Comparison of ENCODE assay signal across 10 cellular contexts in the genomic region with DNA sequence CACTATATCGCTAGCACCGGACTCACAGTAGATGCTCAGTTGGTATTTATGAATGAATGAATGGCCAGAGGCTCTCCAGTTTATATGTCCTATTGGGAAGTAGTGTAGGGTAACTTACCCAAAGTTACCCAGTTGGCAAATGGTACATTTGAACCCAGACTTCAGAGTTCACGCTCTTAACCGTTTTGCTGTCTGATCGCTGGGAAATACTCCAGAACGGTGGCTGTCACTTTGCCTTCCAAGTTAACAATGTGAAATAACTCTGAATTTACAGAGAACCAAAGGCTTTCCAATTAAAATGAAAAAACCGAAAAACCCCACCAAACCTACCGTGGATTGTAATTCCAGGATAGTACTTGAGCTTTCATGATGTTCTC. TPM values are rescaled to one million over a fixed set of nuclear protein-coding genes. Genes with fewer than 3 reads are reported as not detected.
DNase-seq lines count a peak whose midpoint lies in the region; ATAC-seq, FAIRE-seq and TF ChIP-seq lines count a peak whose summit lies in the region.
"Had no signal": no experiment of that assay in that cellular context is flagged by ENCODE, and none has a peak within 500 bp of the region (broad histone marks: within the 10 kb centered on the region; RNA-seq: fewer than 3 reads in every experiment).

No MANE protein-coding gene starts in this region.

- H3K9ac ChIP-seq in SK-N-SH (no peak overlapping the region), OCI-LY1 (ENCODE audit: low read length) (peak overlapping the region; percentile 92), endothelial cell of umbilical vein (replicated peaks; ENCODE audit: extremely low read depth, insufficient read depth, low read length) (no peak overlapping the region)

- POLR2A ChIA-PET in SK-N-SH (lab: Yijun Ruan, JAX) (no interaction called here), endothelial cell of umbilical vein (lab: Charles Lee) (no interaction called here)

- TF ChIP-seq RAD21 in SK-N-SH (IDR thresholded peaks at IDR 0.05; ENCODE audit: low read length) = no peak

- no peak for FAIRE-seq in endothelial cell of umbilical vein (lab: Jason Lieb, UNC)
- FAIRE-seq: colon had no signal

- no peak for TF ChIP-seq POLR2A in endothelial cell of umbilical vein (IDR thresholded peaks at IDR 0.05; ENCODE audit: low read depth, low read length)
- TF ChIP-seq POLR2A in gastrocnemius medialis (IDR thresholded peaks at IDR 0.05) = no peak

- H3F3A ChIP-seq in SK-N-SH (replicated peaks; ENCODE audit: insufficient read depth) = peaks cover 19% of the 10 kb centered on the region
- no peaks in the 10 kb centered on the region for H3F3A ChIP-seq in OCI-LY1 (ENCODE audit: insufficient read depth, low read length)

- BruUV-seq in endothelial cell of umbilical vein (replicated peaks; lab: Mats Ljungman, UMichigan) = TSS peak; percentile 33

- ATAC-seq in SK-N-SH treated with all-trans-retinoic acid at 6 μM for 48 hours = no peak
- no peak for ATAC-seq in gastrocnemius medialis
- no peak for ATAC-seq in GM21360 (IDR thresholded peaks at IDR 0.05; ENCODE audit: unreplicated experiment)

- intact Hi-C loops in endothelial cell of umbilical vein (cut with micrococcal nuclease) = no loop called here
- intact Hi-C loops in gastrocnemius medialis (cut with DNase I; ENCODE audit: low total_unique reads) = loop anchor here (10.0 kb wide), 1 partner anchor 676 kb away; a partner anchor contains a TSS

- H3K4me1 ChIP-seq in SK-N-SH (ENCODE audit: control insufficient read depth in 1 of 2, insufficient read depth in 2 of 2, low read depth in 1 of 2, low read length in 1 of 2) = peaks cover 17 to 18% of the 10 kb centered on the region in 2 experiments
- H3K4me1 ChIP-seq in OCI-LY1 (ENCODE audit: insufficient read depth, low read length, severe bottlenecking) = peaks cover 34% of the 10 kb centered on the region
- peaks cover 14% of the 10 kb centered on the region for H3K4me1 ChIP-seq in endothelial cell of umbilical vein (ENCODE audit: control insufficient read depth, extremely low read depth, insufficient read depth, low read length)
- peaks cover 43 to 53% of the 10 kb centered on the region in 2 donors for H3K4me1 ChIP-seq in gastrocnemius medialis

- H3K4me2 ChIP-seq in SK-N-SH (peak overlapping the region; percentile 93), OCI-LY1 (ENCODE audit: low read length) (peak overlapping the region; percentile 71), endothelial cell of umbilical vein (ENCODE audit: insufficient read depth, low read length) (peak overlapping the region; percentile 72)

- H3K79me2 ChIP-seq in SK-N-SH (ENCODE audit: insufficient read depth) (peaks cover 66% of the 10 kb centered on the region), OCI-LY1 (ENCODE audit: insufficient read depth, low read length) (peaks cover 63% of the 10 kb centered on the region), endothelial cell of umbilical vein (ENCODE audit: control insufficient read depth, insufficient read depth, low read length) (peaks cover 63% of the 10 kb centered on the region)

- CTCF ChIA-PET in SK-N-SH (lab: Yijun Ruan, JAX) (interaction anchor here (1.4 kb wide), 1 partner anchor 449 kb away, joined by 4 read pairs; no protein-coding TSS in a partner anchor), endothelial cell of umbilical vein (lab: Charles Lee) (no interaction called here)

- TF ChIP-seq CTCF in SK-N-SH (IDR thresholded peaks at IDR 0.05) = no peak
- no peak for TF ChIP-seq CTCF in OCI-LY1 (IDR thresholded peaks at IDR 0.05; ENCODE audit: low read length)
- no peak for TF ChIP-seq CTCF in endothelial cell of umbilical vein (IDR thresholded peaks at IDR 0.05; ENCODE audit: extremely low read depth in 1 of 2, insufficient read depth in 1 of 2, low read depth in 1 of 2, low read length in 2 of 2)
- no peak for TF ChIP-seq CTCF in gastrocnemius medialis (IDR thresholded peaks at IDR 0.05 in 4 of 5, conservative IDR thresholded peaks at IDR 0.05 in 1 of 5)

- peaks cover 11% of the 10 kb centered on the region for H3K9me3 ChIP-seq in SK-N-SH
- H3K9me3 ChIP-seq in OCI-LY1 (ENCODE audit: low read length) = no peaks in the 10 kb centered on the region
- no peaks in the 10 kb centered on the region for H3K9me3 ChIP-seq in endothelial cell of umbilical vein (replicated peaks; ENCODE audit: control insufficient read depth, insufficient read depth, low read length)
- peaks cover 0 to 4% (median 0%) of the 10 kb centered on the region in 3 donors for H3K9me3 ChIP-seq in gastrocnemius medialis

- no peaks in the 10 kb centered on the region for H3K9me1 ChIP-seq in endothelial cell of umbilical vein (replicated peaks; ENCODE audit: control insufficient read depth, extremely low read depth, insufficient read depth, low read length)

- H3K27me3 ChIP-seq in SK-N-SH (ENCODE audit: insufficient read depth) (no peaks in the 10 kb centered on the region), OCI-LY1 (ENCODE audit: insufficient read depth, low read length) (no peaks in the 10 kb centered on the region), endothelial cell of umbilical vein (ENCODE audit: control insufficient read depth in 2 of 2, insufficient read depth in 2 of 2, low read length in 2 of 2) (no peaks in the 10 kb centered on the region), gastrocnemius medialis (no peaks in the 10 kb centered on the region)

- no peak for TF ChIP-seq EP300 in SK-N-SH (IDR thresholded peaks at IDR 0.05; ENCODE audit: borderline replicate concordance in 1 of 2, low read depth in 1 of 2, low read length in 1 of 2)

- H3K36me3 ChIP-seq in SK-N-SH (replicated peaks in 1 of 2; ENCODE audit: control insufficient read depth in 1 of 2, insufficient read depth in 2 of 2, low read length in 1 of 2) (peaks cover 11 to 24% of the 10 kb centered on the region in 2 experiments), OCI-LY1 (ENCODE audit: insufficient read depth, low read length) (peaks cover 50% of the 10 kb centered on the region), endothelial cell of umbilical vein (ENCODE audit: control insufficient read depth in 2 of 2, extremely low read depth in 1 of 2, insufficient read depth in 2 of 2, low read length in 2 of 2) (peaks cover 2 to 3% of the 10 kb centered on the region in 2 experiments), gastrocnemius medialis (peaks cover 0 to 6% of the 10 kb centered on the region in 2 donors)

- H2AFZ ChIP-seq in SK-N-SH (ENCODE audit: low read depth) = no peak overlapping the region
- no peak overlapping the region for H2AFZ ChIP-seq in OCI-LY1 (ENCODE audit: low read length)
- no peak overlapping the region for H2AFZ ChIP-seq in endothelial cell of umbilical vein (ENCODE audit: low read depth, low read length)

- H4K20me1 ChIP-seq in SK-N-SH (ENCODE audit: insufficient read depth) (peaks cover 20% of the 10 kb centered on the region), OCI-LY1 (ENCODE audit: insufficient read depth, low read length) (0 out of 2 replicates have a peak, but pooled peaks cover 2% of the 10 kb centered on the region), endothelial cell of umbilical vein (replicated peaks; ENCODE audit: control insufficient read depth, extremely low read depth, insufficient read depth, low read length) (peaks cover 12% of the 10 kb centered on the region)

- H3K9me2 ChIP-seq in SK-N-SH (no peaks in the 10 kb centered on the region), OCI-LY1 (ENCODE audit: low read depth, low read length) (no peaks in the 10 kb centered on the region)

- dilution Hi-C loops in endothelial cell of umbilical vein (cut with MboI; ENCODE audit: extremely low pct_ligation_motif_present, low sequenced_read_pairs) = no loop called here

- H3K4me3 ChIP-seq in SK-N-SH (ENCODE audit: low read depth in 2 of 2, low read length in 1 of 2) (0 out of 4 replicates have a peak overlapping the region, but pooled peaks of 1 of the 2 experiments have one; percentile 2), OCI-LY1 (ENCODE audit: low read depth, low read length, poor library complexity, severe bottlenecking) (peak overlapping the region; percentile 85), endothelial cell of umbilical vein (replicated peaks in 1 of 3; ENCODE audit: insufficient read depth in 1 of 3, low read depth in 1 of 3, low read length in 3 of 3) (peak overlapping the region in 1 of 3 experiments; percentile 81), gastrocnemius medialis (peak overlapping the region in 3 of 4 donors; percentile 76 to 89 (median 85))

- DNase-seq in SK-N-SH = no peak
- no peak for DNase-seq in endothelial cell of umbilical vein (ENCODE audit: low read depth, low spot score)
- DNase-seq in gastrocnemius medialis = no peak
- DNase-seq in NCI-H345 treated with DMSO at 0.1 percent for 48 hours (lab: John Stamatoyannopoulos, UW; ENCODE audit: unreplicated experiment) = no peak
- no peak for DNase-seq in NCI-H2227 (lab: John Stamatoyannopoulos, UW; ENCODE audit: unreplicated experiment)
- DNase-seq: activated CD4-positive, alpha-beta T cell treated with anti-CD3 and anti-CD28 coated beads for 4 hours had no signal

- WGBS in SK-N-SH (ENCODE audit: low lambda C conversion rate) = 95% methylated on average over 8 of the region's 8 CpGs

- H3K27ac ChIP-seq in SK-N-SH (ENCODE audit: low read depth in 2 of 2, low read length in 1 of 2) (no peak overlapping the region), OCI-LY1 (ENCODE audit: low read depth, low read length, poor library complexity, severe bottlenecking) (no peak overlapping the region), endothelial cell of umbilical vein (ENCODE audit: insufficient read depth, low read depth, low read length) (no peak overlapping the region), gastrocnemius medialis (peak overlapping the region in 3 of 4 donors; percentile 29 to 96 (median 94))

- in situ Hi-C loops in gastrocnemius medialis (cut with MboI; ENCODE audit: low sequenced_read_pairs in 4 of 4) = no loop called here

TF ChIP-seq in SK-N-SH, 30 proteins besides CTCF, POLR2A, EP300 and RAD21 (continues in another document):
- TF ChIP-seq YY1 (IDR thresholded peaks at IDR 0.05; ENCODE audit: low read depth) = no peak

TF ChIP-seq in endothelial cell of umbilical vein, 7 proteins besides CTCF, POLR2A, EP300 and RAD21 (continues in another document):
- TF ChIP-seq FOS (IDR thresholded peaks at IDR 0.05; ENCODE audit: borderline replicate concordance, insufficient read depth, low read length) (no peak), MYC (IDR thresholded peaks at IDR 0.05; ENCODE audit: low read depth, low read length) (no peak)

RNA-seq across cellular contexts. Expression of a gene that starts 1.6 kb away (rescaled TPM):
- polyA plus RNA-seq in SK-N-SH (2012; rRNA removed) = 16.8 and 16.9 TPM in 2 replicates
- polyA plus RNA-seq in SK-N-SH (2012; cell fraction: cytosol; rRNA removed) = 21.7 and 25.1 TPM in 2 replicates
- polyA plus RNA-seq in SK-N-SH (2012; cell fraction: nucleus; rRNA removed) = 19.8 and 23.8 TPM in 2 replicates
- total RNA-seq in endothelial cell of umbilical vein = 47.8 and 48.9 TPM in 2 replicates
- 13.1 and 17.9 TPM in 2 replicates for polyA plus RNA-seq in endothelial cell of umbilical vein
- polyA plus RNA-seq in endothelial cell of umbilical vein (2011; cell fraction: cytosol; rRNA removed) = 26.5 and 32.2 TPM in 2 replicates
- polyA plus RNA-seq in endothelial cell of umbilical vein (2011; cell fraction: nucleus; rRNA removed) = 21.8 and 26.6 TPM in 2 replicates
- polyA plus RNA-seq in endothelial cell of umbilical vein (2012) = 38.3 and 39.6 TPM in 2 replicates
- 15.8 and 16.0 TPM in 2 replicates for polyA minus RNA-seq in endothelial cell of umbilical vein
- polyA minus RNA-seq in endothelial cell of umbilical vein (2011; cell fraction: cytosol; rRNA and poly(A)+ RNA removed) = 28.3 TPM
- polyA minus RNA-seq in endothelial cell of umbilical vein (2011; cell fraction: nucleus; rRNA and poly(A)+ RNA removed) = 14.0 and 22.9 TPM in 2 replicates
- 10 to 100 TPM; 30.4 to 37.7 (median 32.8) TPM for total RNA-seq in gastrocnemius medialis

Comparison
In these comparisons a context has a peak if more than half of its experiments do, and no peak if none do; other contexts are left out.
1. H3K27ac ChIP-seq: peak in gastrocnemius medialis (3 of 4); none in SK-N-SH (0 of 2), OCI-LY1 (single experiment) and endothelial cell of umbilical vein (single experiment).
2. Peak in every context shown above with its lines, with median percentiles within 50 percentile points of each other: H3K4me2 ChIP-seq.